In genomic region chr2:219541611-219542180, GRCh38 we compare ENCODE assay signal across 8 cellular contexts. TPM values are rescaled to one million over a fixed set of nuclear protein-coding genes. Genes with fewer than 3 reads are reported as not detected.
DNase-seq lines count a peak whose midpoint lies in the region; ATAC-seq and TF ChIP-seq lines count a peak whose summit lies in the region.

No MANE protein-coding gene starts in this region.

- H3K4me3 ChIP-seq in GM08714 (ENCODE audit: low read length): peak overlapping the region; percentile 1; the same call in 1 of the 2 replicates
- peak overlapping the region; percentile 73; the same call in 1 of the 2 replicates for H3K4me3 ChIP-seq in HFF-Myc (replicated peaks; ENCODE audit: low read depth, low read length)

- no peak for DNase-seq in HFF-Myc (ENCODE audit: extremely low read depth, low read depth)
- peak; percentile 65 for DNase-seq in MV-4-11 (lab: John Stamatoyannopoulos, UW)
- DNase-seq in SKM-1 (lab: John Stamatoyannopoulos, UW; ENCODE audit: unreplicated experiment): peak; percentile 38
- peak; percentile 95 for DNase-seq in activated naive CD8-positive, alpha-beta T cell treated with anti-CD3 and anti-CD28 coated beads, Interleukin-2, amount 10 ng/mL, durations not matched to agents 7 days and 5 days
- DNase-seq in left cardiac atrium: peak; percentile 81
- peak; percentile 87 for DNase-seq in sciatic nerve (ENCODE audit: low spot score)
- DNase-seq in A172 (ENCODE audit: low spot score): no peak

- TF ChIP-seq CTCF in HFF-Myc (IDR thresholded peaks at IDR 0.05; ENCODE audit: low read depth, low read length, missing control alignments): peak; percentile 80

- H3K27me3 Mint-ChIP-seq in activated naive CD8-positive, alpha-beta T cell treated with anti-CD3 and anti-CD28 coated beads, Interleukin-2, amount 10 ng/mL, durations not matched to agents 7 days and 5 days: peaks cover 19% of the 10 kb centered on the region

- H3K27ac Mint-ChIP-seq in activated naive CD8-positive, alpha-beta T cell treated with anti-CD3 and anti-CD28 coated beads, Interleukin-2, amount 10 ng/mL, durations not matched to agents 7 days and 5 days: no peak overlapping the region

- peak overlapping the region; percentile 91 for H3K4me3 Mint-ChIP-seq in activated naive CD8-positive, alpha-beta T cell treated with anti-CD3 and anti-CD28 coated beads, Interleukin-2, amount 10 ng/mL, durations not matched to agents 7 days and 5 days

- no peaks in the 10 kb centered on the region for H3K9me3 Mint-ChIP-seq in activated naive CD8-positive, alpha-beta T cell treated with anti-CD3 and anti-CD28 coated beads, Interleukin-2, amount 10 ng/mL, durations not matched to agents 7 days and 5 days

- intact Hi-C loops in left cardiac atrium (cut with DNase I) (loop anchor here (2.0 to 10.0 kb wide), 3 partner anchors 101 to 151 kb away; no protein-coding TSS in a partner anchor), sciatic nerve (cut with DNase I) (loop anchor here (5.0 kb wide), 1 partner anchor 101 kb away; no protein-coding TSS in a partner anchor)

- POLR2A ChIA-PET in activated naive CD8-positive, alpha-beta T cell treated with anti-CD3 and anti-CD28 coated beads, Interleukin-2, amount 10 ng/mL, durations not matched to agents 7 days and 5 days (lab: Charles Lee): interaction anchor here (0.8 to 1.0 kb wide), 2 partner anchors 14 to 56 kb away, joined by 3 read pairs; partner anchors contain the start of gene STK11IP

- peaks cover 15% of the 10 kb centered on the region for H3K4me1 Mint-ChIP-seq in activated naive CD8-positive, alpha-beta T cell treated with anti-CD3 and anti-CD28 coated beads, Interleukin-2, amount 10 ng/mL, durations not matched to agents 7 days and 5 days

- peak; percentile 51 for ATAC-seq in activated naive CD8-positive, alpha-beta T cell treated with anti-CD3 and anti-CD28 coated beads, Interleukin-2, amount 10 ng/mL, durations not matched to agents 7 days and 5 days (ENCODE audit: low read depth)
- peak in 1 of 2 donors; percentile 0 for ATAC-seq in left cardiac atrium
- no peak for ATAC-seq in sciatic nerve

- H3K36me3 Mint-ChIP-seq in activated naive CD8-positive, alpha-beta T cell treated with anti-CD3 and anti-CD28 coated beads, Interleukin-2, amount 10 ng/mL, durations not matched to agents 7 days and 5 days: no peaks in the 10 kb centered on the region

RNA-seq across cellular contexts. Expression of gene CHPF, which starts 1.9 kb away (rescaled TPM):
- 1 to 10 TPM; 7.7 to 8.1 TPM for total RNA-seq in activated naive CD8-positive, alpha-beta T cell treated with anti-CD3 and anti-CD28 coated beads, Interleukin-2, amount 10 ng/mL, durations not matched to agents 7 days and 5 days
- total RNA-seq in left cardiac atrium (100 to 1,000 TPM in 1 of 2 donors, 10 to 100 TPM in 1; 72.4 to 113 TPM), sciatic nerve (33.4 TPM)
- total RNA-seq in A172 (2014; rRNA removed; shearing (Covaris generic)): 139 and 161 TPM in 2 replicates

RNA-seq across cellular contexts. Expression of gene TMEM198, which starts 2.1 kb away (rescaled TPM):
- total RNA-seq in activated naive CD8-positive, alpha-beta T cell treated with anti-CD3 and anti-CD28 coated beads, Interleukin-2, amount 10 ng/mL, durations not matched to agents 7 days and 5 days: 1 to 10 TPM in 1 of 2 experiments, under 1 TPM in 1; 0.85 to 1.1 TPM
- total RNA-seq in left cardiac atrium (1 to 10 TPM; 3.2 to 4.1 TPM), sciatic nerve (2.1 TPM)
- total RNA-seq in A172 (2014; rRNA removed; shearing (Covaris generic)): 1.4 and 2.2 TPM in 2 replicates

RNA-seq across cellular contexts. Expression of gene ASIC4, which starts 27.4 kb away (rescaled TPM):
- under 1 TPM; 0.08 to 0.09 TPM for total RNA-seq in activated naive CD8-positive, alpha-beta T cell treated with anti-CD3 and anti-CD28 coated beads, Interleukin-2, amount 10 ng/mL, durations not matched to agents 7 days and 5 days
- total RNA-seq in left cardiac atrium (under 1 TPM in 1 of 2 donors, not detected in 1; 0.32 TPM), sciatic nerve (0.31 TPM)
- total RNA-seq in A172 (2014; rRNA removed; shearing (Covaris generic)): 0.12 and 0.43 TPM in 2 replicates

RNA-seq across cellular contexts. Expression of gene OBSL1, which starts 29.6 kb away (rescaled TPM):
- total RNA-seq in activated naive CD8-positive, alpha-beta T cell treated with anti-CD3 and anti-CD28 coated beads, Interleukin-2, amount 10 ng/mL, durations not matched to agents 7 days and 5 days: not detected
- total RNA-seq in left cardiac atrium (100 to 1,000 TPM; 121 to 187 TPM), sciatic nerve (85.2 TPM)
- 119 and 130 TPM in 2 replicates for total RNA-seq in A172 (2014; rRNA removed; shearing (Covaris generic))

RNA-seq across cellular contexts. Expression of gene INHA, which starts 30.4 kb away (rescaled TPM):
- not detected for total RNA-seq in activated naive CD8-positive, alpha-beta T cell treated with anti-CD3 and anti-CD28 coated beads, Interleukin-2, amount 10 ng/mL, durations not matched to agents 7 days and 5 days
- total RNA-seq in left cardiac atrium (10 to 100 TPM in 1 of 2 donors, 1 to 10 TPM in 1; 2.2 to 16.2 TPM), sciatic nerve (0.53 TPM)
- 0.86 TPM in 1 of 2 replicates, not detected in the other for total RNA-seq in A172 (2014; rRNA removed; shearing (Covaris generic))

Comparison
In these comparisons a context has a peak if more than half of its experiments do, and no peak if none do; other contexts are left out.
1. DNase-seq: peak in MV-4-11 (single experiment), SKM-1 (single experiment), activated naive CD8-positive, alpha-beta T cell treated with anti-CD3 and anti-CD28 coated beads, Interleukin-2, amount 10 ng/mL, durations not matched to agents 7 days and 5 days (single experiment), left cardiac atrium (single experiment) and sciatic nerve (single experiment); none in HFF-Myc (single experiment) and A172 (single experiment).